Comparison of ENCODE assay signal across 8 cellular contexts in genomic region chr3:40309439-40309924, GRCh38. TPM values are rescaled to one million over a fixed set of nuclear protein-coding genes. Genes with fewer than 3 reads are reported as not detected.
DNase-seq lines count a peak whose midpoint lies in the region; ATAC-seq and TF ChIP-seq lines count a peak whose summit lies in the region.

EIF1B (plus strand) TSS chr3:40309707; CDS start chr3:40309942, 235 bp downstream.

- peak; percentile 94 for ATAC-seq in HG03457 (IDR thresholded peaks at IDR 0.05; ENCODE audit: unreplicated experiment)
- peak; percentile 93 for ATAC-seq in left colon

- no peaks in the 10 kb centered on the region for H3K27me3 ChIP-seq in BJ (ENCODE audit: control insufficient read depth, insufficient read depth, low read length)

- intact Hi-C loops in left colon (cut with DNase I, micrococcal nuclease): no loop called here

- CTCF ChIA-PET in BJ (lab: Yijun Ruan, JAX): interaction anchor here (0.7 to 14.1 kb wide), 8 partner anchors 9 to 1680 kb away, joined by 3 to 245 read pairs (median 4); no protein-coding TSS in a partner anchor

- peaks cover 4% of the 10 kb centered on the region for H3K36me3 ChIP-seq in BJ (ENCODE audit: control insufficient read depth, insufficient read depth, low read length)

- POLR2A ChIA-PET in BJ (lab: Charles Lee): no interaction called here

- H3K27ac ChIP-seq in coronary artery: peak within 1 kb of the TSS; percentile 98 to 99

- TF ChIP-seq CTCF in BJ (IDR thresholded peaks at IDR 0.05; ENCODE audit: insufficient read depth, low read depth, low read length) (peak; percentile 97), coronary artery (IDR thresholded peaks at IDR 0.05) (peak; percentile 55)

- H3K4me3 ChIP-seq in BJ (ENCODE audit: low read depth, low read length) (peak within 1 kb of the TSS; percentile 94), coronary artery (peak within 1 kb of the TSS; percentile 87)

- DNase-seq in BJ (ENCODE audit: low read depth) (peak; percentile 81), GM19238 (ENCODE audit: insufficient read length, low spot score) (peak; percentile 87), NCI-H524 treated with DMSO at 0.1 percent for 48 hours (lab: John Stamatoyannopoulos, UW) (peak; percentile 79), coronary artery (ENCODE audit: low spot score) (peak; percentile 99), left colon (peak; percentile 98 to 99)
- peak; percentile 99 for DNase-seq in activated CD4-positive, alpha-beta T cell treated with anti-CD3 and anti-CD28 coated beads for 48 hours
- DNase-seq in stimulated activated CD4-positive, alpha-beta T cell treated with anti-CD3 and anti-CD28 coated beads, Interleukin-2, amount 100 ng/mL, for 4 hours (ENCODE audit: low read depth): peak; percentile 97

RNA-seq across cellular contexts. Expression of gene EIF1B, which starts in this region (rescaled TPM):
- polyA plus RNA-seq in BJ (2011; rRNA removed): 18.6 and 38.9 TPM in 2 replicates
- polyA minus RNA-seq in BJ (2011; rRNA and poly(A)+ RNA removed): 8.2 and 9.7 TPM in 2 replicates
- 10 to 100 TPM; 39.6 to 49.2 TPM for total RNA-seq in left colon

Comparison
In these comparisons a context has a peak if more than half of its experiments do, and no peak if none do; other contexts are left out.
1. Peak in every context shown above with its lines: DNase-seq, ATAC-seq, H3K4me3 ChIP-seq and H3K27ac ChIP-seq.